In genomic region chr1:209805875-209806760, GRCh38 we compare ENCODE assay signal across 1 cellular context.
TF ChIP-seq lines count a peak whose summit lies in the region.

Gene IRF6, minus strand, starts transcription at chr1:209806142. Its CDS starts 4,729 bp downstream, at chr1:209801413.

TF ChIP-seq in A549, 52 proteins besides CTCF, POLR2A, EP300 and RAD21 (continued from another document):
- no peak for TF ChIP-seq PBX3 (IDR thresholded peaks at IDR 0.05)
- TF ChIP-seq RFX5 (IDR thresholded peaks at IDR 0.05), result no peak
- no peak for TF ChIP-seq SREBF2 (IDR thresholded peaks at IDR 0.05)
- TF ChIP-seq, protein P1, sequence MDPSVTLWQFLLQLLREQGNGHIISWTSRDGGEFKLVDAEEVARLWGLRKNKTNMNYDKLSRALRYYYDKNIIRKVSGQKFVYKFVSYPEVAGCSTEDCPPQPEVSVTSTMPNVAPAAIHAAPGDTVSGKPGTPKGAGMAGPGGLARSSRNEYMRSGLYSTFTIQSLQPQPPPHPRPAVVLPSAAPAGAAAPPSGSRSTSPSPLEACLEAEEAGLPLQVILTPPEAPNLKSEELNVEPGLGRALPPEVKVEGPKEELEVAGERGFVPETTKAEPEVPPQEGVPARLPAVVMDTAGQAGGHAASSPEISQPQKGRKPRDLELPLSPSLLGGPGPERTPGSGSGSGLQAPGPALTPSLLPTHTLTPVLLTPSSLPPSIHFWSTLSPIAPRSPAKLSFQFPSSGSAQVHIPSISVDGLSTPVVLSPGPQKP (IDR thresholded peaks at IDR 0.05; ENCODE audit: low read depth, low read length), result no peak
- TF ChIP-seq TFCP2L1 (CRISPR knock-in tag; IDR thresholded peaks at IDR 0.05), result no peak
- TF ChIP-seq RCOR1 (IDR thresholded peaks at IDR 0.05; ENCODE audit: low read depth, low read length), result no peak
- no peak for TF ChIP-seq FOSB (CRISPR knock-in tag; IDR thresholded peaks at IDR 0.05)
- no peak for TF ChIP-seq SMC3 (IDR thresholded peaks at IDR 0.05)
- TF ChIP-seq MYC (IDR thresholded peaks at IDR 0.05; ENCODE audit: borderline replicate concordance, low read length), result no peak
- no peak for TF ChIP-seq JUNB (IDR thresholded peaks at IDR 0.05)
- TF ChIP-seq PHF8 (IDR thresholded peaks at IDR 0.05; ENCODE audit: borderline replicate concordance, low read depth), result no peak
- TF ChIP-seq RARB (CRISPR knock-in tag; IDR thresholded peaks at IDR 0.05), result no peak
- no peak for TF ChIP-seq TP53 (CRISPR knock-in tag; IDR thresholded peaks at IDR 0.05)
- TF ChIP-seq HES2 (IDR thresholded peaks at IDR 0.05), result no peak
